Comparison of ENCODE assay signal across 25 cellular contexts in the genomic region with DNA sequence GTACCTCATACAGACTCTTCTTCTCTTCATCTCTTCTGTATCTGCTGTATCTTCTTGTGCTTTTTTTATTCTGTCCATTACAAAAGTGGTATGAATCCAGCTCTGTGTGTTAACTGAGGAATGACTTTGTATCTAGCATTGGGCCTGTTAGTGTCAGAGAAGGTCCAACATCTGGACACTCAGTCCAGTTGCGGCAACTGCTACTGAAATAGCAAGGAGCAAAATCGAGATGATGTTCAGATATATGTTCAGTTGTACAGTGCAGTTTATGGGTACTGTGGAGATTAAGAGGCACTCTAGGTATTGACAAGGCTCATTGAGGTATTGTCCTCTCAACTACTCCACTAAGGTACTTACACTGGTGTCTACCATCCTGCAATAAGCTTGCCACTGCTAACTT. TPM values are rescaled to one million over a fixed set of nuclear protein-coding genes. Genes with fewer than 3 reads are reported as not detected.
DNase-seq lines count a peak whose midpoint lies in the region; ATAC-seq, FAIRE-seq and TF ChIP-seq lines count a peak whose summit lies in the region.
"Had no signal": no experiment of that assay in that cellular context is flagged by ENCODE, and none has a peak within 500 bp of the region (broad histone marks: within the 10 kb centered on the region; RNA-seq: fewer than 3 reads in every experiment).

No MANE protein-coding gene starts in this region.

- SMC1A ChIA-PET in GM12878 (lab: Charles Lee; ENCODE audit: uncharacterized antibody, unreplicated experiment) = interaction anchor here (1.4 kb wide), 1 partner anchor 8 kb away, joined by 4 read pairs; no protein-coding TSS in a partner anchor

- in situ Hi-C loops in Caki2 (cut with HindIII; ENCODE audit: low pct_unique_long_range_greater_than_20kb, low sequenced_read_pairs) (no loop called here), GM12878 (cut with MboI) (no loop called here)

- TF ChIP-seq EP300 in GM12878 (IDR thresholded peaks at IDR 0.05; ENCODE audit: borderline replicate concordance in 1 of 2, control insufficient read depth in 1 of 2, low read depth in 2 of 2, low read length in 2 of 2) = no peak

- CTCF ChIA-PET in HEK293 (lab: Yijun Ruan, JAX) = no interaction called here
- CTCF ChIA-PET in GM12878 (lab: Yijun Ruan, JAX) = interaction anchor here (0.6 kb wide), 1 partner anchor 326 kb away, joined by 3 read pairs; no protein-coding TSS in a partner anchor

- ATAC-seq in GM12878 = no peak
- ATAC-seq: CD8-positive, alpha-beta T cell had no signal

- no peaks in the 10 kb centered on the region for H3K79me2 ChIP-seq in GM12878 (ENCODE audit: control insufficient read depth, insufficient read depth, low read length)
- peaks cover 10% of the 10 kb centered on the region for H3K79me2 ChIP-seq in osteoblast (ENCODE audit: insufficient read depth, low read length)

- H3K27me3 ChIP-seq in GM12878 (replicated peaks in 1 of 2; ENCODE audit: control insufficient read depth in 2 of 2, insufficient read depth in 2 of 2, low read length in 1 of 2) (no peaks in the 10 kb centered on the region), osteoblast (ENCODE audit: insufficient read depth, low read length) (no peaks in the 10 kb centered on the region)
- H3K27me3 ChIP-seq: BE2C, BLaER1 had no signal

- H3K4me2 ChIP-seq in GM12878 (ENCODE audit: control insufficient read depth, insufficient read depth) = no peak overlapping the region
- no peak overlapping the region for H3K4me2 ChIP-seq in osteoblast (ENCODE audit: insufficient read depth, low read length)
- H3K4me2 ChIP-seq: BLaER1 had no signal

- H2AFZ ChIP-seq in GM12878 (ENCODE audit: control insufficient read depth, low read depth, low read length) (no peak overlapping the region), osteoblast (ENCODE audit: low read length) (no peak overlapping the region)

- H3K4me1 ChIP-seq in HEK293 (ENCODE audit: control insufficient read depth, insufficient read depth, low read length) (no peaks in the 10 kb centered on the region), GM12878 (ENCODE audit: control insufficient read depth, insufficient read depth, low read length) (no peaks in the 10 kb centered on the region), osteoblast (ENCODE audit: insufficient read depth, low read length) (peaks cover 3% of the 10 kb centered on the region)
- H3K4me1 ChIP-seq: BE2C, BLaER1 had no signal

- no peak for TF ChIP-seq RAD21 in GM12878 (IDR thresholded peaks at IDR 0.05; ENCODE audit: insufficient read depth, low read depth, low read length)

- DNase-seq in Caki2 (ENCODE audit: low read depth) (peak; percentile 23), GM12878 (ENCODE audit: low read depth, low spot score) (no peak), osteoblast (ENCODE audit: insufficient read length, low spot score, missing footprints) (peak; percentile 59), ureter (ENCODE audit: low spot score) (no peak), substantia nigra (lab: John Stamatoyannopoulos, UW) (no peak), NCI-H1105 treated with DMSO at 0.1 percent for 48 hours (lab: John Stamatoyannopoulos, UW) (no peak)
- DNase-seq: 8988T; ACHN; BE2C; Caco-2; CD4-positive, alpha-beta T cell; CD8-positive, alpha-beta T cell; DMS 273 treated with DMSO at 0.1 percent for 48 hours; DMS153; DMS53; DMS79; DND-41; EL; GDM1 had no signal

- no peak for TF ChIP-seq POLR2A in GM12878 (IDR thresholded peaks at IDR 0.05; ENCODE audit: low read depth, low read length)

- H3K27ac ChIP-seq in HEK293 (ENCODE audit: extremely low read depth, low read depth, low read length) (no peak overlapping the region), GM12878 (ENCODE audit: control insufficient read depth, insufficient read depth) (no peak overlapping the region), osteoblast (ENCODE audit: low read depth, low read length) (no peak overlapping the region), substantia nigra (ENCODE audit: low read depth, low read length, poor library complexity, severe bottlenecking) (no peak overlapping the region)
- H3K27ac ChIP-seq: BLaER1, C4-2B had no signal

- BruUV-seq in GM12878 (replicated peaks; lab: Mats Ljungman, UMichigan) = no TSS peak

- no peaks in the 10 kb centered on the region for H3K9me3 ChIP-seq in HEK293 (ENCODE audit: control insufficient read depth, insufficient read depth, low read depth, low read length)
- H3K9me3 ChIP-seq in GM12878 (replicated peaks; ENCODE audit: control insufficient read depth, insufficient read depth, low read length) = peaks cover 2% of the 10 kb centered on the region; the same call in 2 of the 3 replicates
- no peaks in the 10 kb centered on the region for H3K9me3 ChIP-seq in osteoblast (ENCODE audit: low read depth, low read length)
- H3K9me3 ChIP-seq: BE2C had no signal

- RAD21 ChIA-PET in GM12878 (lab: Charles Lee; ENCODE audit: unreplicated experiment) = no interaction called here

- no peak overlapping the region for H3K9ac ChIP-seq in GM12878 (ENCODE audit: control insufficient read depth, insufficient read depth, low read length)
- H3K9ac ChIP-seq: BLaER1 had no signal

- intact Hi-C loops in GM12878 (cut with micrococcal nuclease; ENCODE audit: unreplicated experiment) = no loop called here

- FAIRE-seq in GM12878 (lab: Jason Lieb, UNC) = peak; percentile 49
- FAIRE-seq: A204.1, GM12891, GM19239 had no signal

- no peaks in the 10 kb centered on the region for H4K20me1 ChIP-seq in GM12878 (ENCODE audit: control insufficient read depth, insufficient read depth)
- H4K20me1 ChIP-seq in osteoblast (ENCODE audit: insufficient read depth, low read length) = no peaks in the 10 kb centered on the region
- H4K20me1 ChIP-seq: BLaER1 had no signal

- H3K4me3 ChIP-seq in HEK293 (ENCODE audit: low read depth, low read length) (no peak overlapping the region), GM12878 (no peak overlapping the region), osteoblast (ENCODE audit: insufficient read depth, low read length) (no peak overlapping the region)
- H3K4me3 ChIP-seq: BLaER1 had no signal

- POLR2A ChIA-PET in HEK293 (lab: Yijun Ruan, JAX) = no interaction called here
- POLR2A ChIA-PET in GM12878 (lab: Charles Lee) = no interaction called here

- no peak for TF ChIP-seq CTCF in HEK293 (tag by site-specific recombination; IDR thresholded peaks at IDR 0.05)
- TF ChIP-seq CTCF in GM12878 (IDR thresholded peaks at IDR 0.05 in 2 of 3, conservative IDR thresholded peaks at IDR 0.05 in 1 of 3; ENCODE audit: control insufficient read depth in 2 of 3, extremely low read depth in 1 of 3, insufficient read depth in 1 of 3, low read depth in 3 of 3, low read length in 3 of 3) = no peak
- TF ChIP-seq CTCF in osteoblast (IDR thresholded peaks at IDR 0.05; ENCODE audit: extremely low read depth, low read depth, low read length) = no peak

- no peaks in the 10 kb centered on the region for H3K36me3 ChIP-seq in HEK293 (ENCODE audit: control insufficient read depth in 2 of 2, insufficient read depth in 1 of 2, low read length in 2 of 2)
- no peaks in the 10 kb centered on the region for H3K36me3 ChIP-seq in GM12878 (ENCODE audit: control insufficient read depth in 2 of 2, insufficient read depth in 2 of 2, low read length in 1 of 2)
- peaks cover 7% of the 10 kb centered on the region for H3K36me3 ChIP-seq in osteoblast (ENCODE audit: insufficient read depth, low read length)
- H3K36me3 ChIP-seq: BE2C, BLaER1 had no signal

- WGBS in GM12878 (ENCODE audit: insufficient coverage, insufficient replicate concordance, low lambda C conversion rate, missing lambda C conversion rate) = 45% methylated on average over 2 of the region's 2 CpGs

TF ChIP-seq in GM12878, 131 proteins besides CTCF, POLR2A, EP300 and RAD21 (continues in another document):
- TF ChIP-seq BRCA1 (IDR thresholded peaks at IDR 0.05; ENCODE audit: low read depth, low read length) (no peak), HDGF (IDR thresholded peaks at IDR 0.05) (no peak)

RNA-seq across cellular contexts. Expression of a gene that starts 42.6 kb away (rescaled TPM):
- total RNA-seq in Caki2 (2014; rRNA removed; shearing (Covaris generic); ENCODE audit: low replicate concordance) = 14.8 and 26.2 TPM in 2 replicates
- total RNA-seq in GM12878 (2013; cell fraction: nucleolus; rRNA removed) = 3.5 and 7.7 TPM in 2 replicates
- total RNA-seq in GM12878 (2014; rRNA removed) = 0.73 and 1.4 TPM in 2 replicates
- total RNA-seq in GM12878 (2014; rRNA removed; fragmentation: Illumina TruSeq; extraction: Trizol) = 0.64 and 0.89 TPM in 2 replicates
- 1.2 and 1.9 TPM in 2 replicates for total RNA-seq in GM12878 (2021)
- polyA plus RNA-seq in GM12878 (2011; ENCODE audit: low read depth) = 1.2 TPM
- 0.79 and 1.5 TPM in 2 replicates for polyA plus RNA-seq in GM12878 (2011; rRNA removed)
- polyA plus RNA-seq in GM12878 (2011; cell fraction: cytosol; rRNA removed) = 1.2 and 1.5 TPM in 2 replicates
- 2.1 and 4.2 TPM in 2 replicates for polyA plus RNA-seq in GM12878 (2011; cell fraction: nucleus; rRNA removed)
- polyA plus RNA-seq in GM12878 (2012) = 4.0 and 5.2 TPM in 2 replicates
- polyA plus RNA-seq in GM12878 (2014; fragmentation: Illumina TruSeq; extraction: Trizol) = 0.85 and 0.98 TPM in 2 replicates
- under 1 TPM in 1 of 2 experiments, not detected in 1; 0.40 TPM for polyA plus RNA-seq in GM12878 (2014; fragmentation: Nextera tagmentation; extraction: Ambion mirVana)
- polyA plus RNA-seq in GM12878 (2014; rRNA removed) = 0.31 and 1.3 TPM in 2 replicates
- polyA plus RNA-seq in GM12878 (2016; fragmentation: Nextera tagmentation; extraction: Ambion mirVana) = under 1 TPM; 0.80 to 0.92 TPM
- polyA minus RNA-seq in GM12878 (2011; rRNA and poly(A)+ RNA removed) = 0.51 and 1.1 TPM in 2 replicates
- not detected in 2 replicates for polyA minus RNA-seq in GM12878 (2011; cell fraction: cytosol; rRNA and poly(A)+ RNA removed)
- 1.1 and 1.5 TPM in 2 replicates for polyA minus RNA-seq in GM12878 (2011; cell fraction: nucleus; rRNA and poly(A)+ RNA removed)
- 16.6 and 18.3 TPM in 2 replicates for total RNA-seq in osteoblast
- total RNA-seq in ureter = 36.5 TPM

RNA-seq across cellular contexts. Expression of a gene that starts 47.9 kb away (rescaled TPM):
- total RNA-seq in Caki2 (2014; rRNA removed; shearing (Covaris generic); ENCODE audit: low replicate concordance) = 22.9 and 31.2 TPM in 2 replicates
- 51.7 and 62.8 TPM in 2 replicates for total RNA-seq in GM12878 (2013; cell fraction: nucleolus; rRNA removed)
- total RNA-seq in GM12878 (2014; rRNA removed) (34.0 and 38.0 TPM in 2 replicates), GM12878 (2014; rRNA removed; fragmentation: Illumina TruSeq; extraction: Trizol) (19.9 and 21.8 TPM in 2 replicates), GM12878 (2021) (30.3 and 31.8 TPM in 2 replicates), osteoblast (19.2 and 22.8 TPM in 2 replicates), ureter (32.1 TPM)
- 8.9 TPM for polyA plus RNA-seq in GM12878 (2011; ENCODE audit: low read depth)
- polyA plus RNA-seq in GM12878 (2011; rRNA removed) (6.4 and 12.4 TPM in 2 replicates), GM12878 (2014; fragmentation: Illumina TruSeq; extraction: Trizol) (6.9 and 19.7 TPM in 2 replicates), GM12878 (2014; fragmentation: Nextera tagmentation; extraction: Ambion mirVana) (under 1 TPM; 0.20 to 0.24 TPM), GM12878 (2014; rRNA removed) (31.8 and 36.1 TPM in 2 replicates), GM12878 (2016; fragmentation: Nextera tagmentation; extraction: Ambion mirVana) (1 to 10 TPM; 1.0 to 1.7 TPM)
- 21.4 and 25.7 TPM in 2 replicates for polyA plus RNA-seq in GM12878 (2011; cell fraction: cytosol; rRNA removed)
- 16.0 and 17.1 TPM in 2 replicates for polyA plus RNA-seq in GM12878 (2011; cell fraction: nucleus; rRNA removed)
- 16.7 and 17.5 TPM in 2 replicates for polyA plus RNA-seq in GM12878 (2012)
- 34.0 and 50.8 TPM in 2 replicates for polyA minus RNA-seq in GM12878 (2011; rRNA and poly(A)+ RNA removed)
- polyA minus RNA-seq in GM12878 (2011; cell fraction: cytosol; rRNA and poly(A)+ RNA removed) = 8.7 and 10.4 TPM in 2 replicates
- 27.1 and 41.2 TPM in 2 replicates for polyA minus RNA-seq in GM12878 (2011; cell fraction: nucleus; rRNA and poly(A)+ RNA removed)

Comparison
In these comparisons a context has a peak if more than half of its experiments do, and no peak if none do; other contexts are left out.
1. DNase-seq: peak in Caki2 (single experiment) and osteoblast (single experiment); none in GM12878 (single experiment), ureter (single experiment), substantia nigra (0 of 49) and NCI-H1105 treated with DMSO at 0.1 percent for 48 hours (single experiment).